Comparison of ENCODE assay signal across 8 cellular contexts in genomic region chr11:68146704-68147474, GRCh38. TPM values are rescaled to one million over a fixed set of nuclear protein-coding genes. Genes with fewer than 3 reads are reported as not detected.
DNase-seq lines count a peak whose midpoint lies in the region; ATAC-seq and TF ChIP-seq lines count a peak whose summit lies in the region.

No MANE protein-coding gene starts in this region.

- H3K27ac ChIP-seq in duodenal mucosa (ENCODE audit: low read depth, low read length) (peak overlapping the region; percentile 87), osteoblast (ENCODE audit: low read depth, low read length) (no peak overlapping the region)

- no peaks in the 10 kb centered on the region for H3K27me3 ChIP-seq in duodenal mucosa (ENCODE audit: control insufficient read depth in 1 of 2, insufficient read depth in 2 of 2, low read length in 2 of 2)
- no peaks in the 10 kb centered on the region for H3K27me3 ChIP-seq in osteoblast (ENCODE audit: insufficient read depth, low read length)

- H3K9me3 ChIP-seq in duodenal mucosa (ENCODE audit: control insufficient read depth in 1 of 2, low read length in 2 of 2) (no peaks in the 10 kb centered on the region), osteoblast (ENCODE audit: low read depth, low read length) (no peaks in the 10 kb centered on the region)

- H3K36me3 ChIP-seq in duodenal mucosa (ENCODE audit: control insufficient read depth in 1 of 2, insufficient read depth in 2 of 2, low read length in 2 of 2) (no peaks in the 10 kb centered on the region), osteoblast (ENCODE audit: insufficient read depth, low read length) (no peaks in the 10 kb centered on the region)

- H3K4me2 ChIP-seq in osteoblast (ENCODE audit: insufficient read depth, low read length) = no peak overlapping the region

- POLR2A ChIA-PET in T-cell (lab: Charles Lee) = no interaction called here

- H3K36me3 Mint-ChIP-seq in T-cell = no peaks in the 10 kb centered on the region

- H4K20me1 ChIP-seq in osteoblast (ENCODE audit: insufficient read depth, low read length) = no peaks in the 10 kb centered on the region

- H3K4me1 Mint-ChIP-seq in T-cell = peaks cover 4 to 6% (median 4%) of the 10 kb centered on the region in 3 donors

- H3K27ac Mint-ChIP-seq in T-cell = no peak overlapping the region

- ATAC-seq in T-cell (replicated peaks in 1 of 4) (no peak), HG03045 (IDR thresholded peaks at IDR 0.05; ENCODE audit: unreplicated experiment) (no peak), HG03565 (IDR thresholded peaks at IDR 0.05; ENCODE audit: unreplicated experiment) (no peak), GM18867 (IDR thresholded peaks at IDR 0.05; ENCODE audit: unreplicated experiment) (no peak)

- peak overlapping the region; percentile 56 for H2AFZ ChIP-seq in osteoblast (ENCODE audit: low read length)

- TF ChIP-seq CTCF in osteoblast (IDR thresholded peaks at IDR 0.05; ENCODE audit: extremely low read depth, low read depth, low read length) = no peak

- CTCF ChIA-PET in T-cell (lab: Charles Lee) = no interaction called here

- peak overlapping the region; percentile 63 to 68 for H3K9ac ChIP-seq in duodenal mucosa (ENCODE audit: low read depth in 1 of 2, low read length in 2 of 2)

- no peaks in the 10 kb centered on the region for H3K79me2 ChIP-seq in osteoblast (ENCODE audit: insufficient read depth, low read length)

- H3K4me3 ChIP-seq in duodenal mucosa (ENCODE audit: low read depth in 1 of 2, low read length in 2 of 2) (peak overlapping the region; percentile 16 to 19), osteoblast (ENCODE audit: insufficient read depth, low read length) (no peak overlapping the region)

- H3K4me1 ChIP-seq in duodenal mucosa (ENCODE audit: control insufficient read depth in 1 of 2, insufficient read depth in 2 of 2, low read length in 2 of 2) (peaks cover 34 to 44% of the 10 kb centered on the region in 2 donors), osteoblast (ENCODE audit: insufficient read depth, low read length) (no peaks in the 10 kb centered on the region)

- no peaks in the 10 kb centered on the region for H3K27me3 Mint-ChIP-seq in T-cell

- DNase-seq in EL = peak; percentile 50
- DNase-seq in NCI-H2196 treated with DMSO at 0.1 percent for 48 hours (lab: John Stamatoyannopoulos, UW; ENCODE audit: unreplicated experiment) = peak; percentile 92
- DNase-seq in osteoblast (ENCODE audit: insufficient read length, low spot score, missing footprints) = no peak
- DNase-seq in T-cell = no peak

- H3K4me3 Mint-ChIP-seq in T-cell = no peak overlapping the region

- no peaks in the 10 kb centered on the region for H3K9me3 Mint-ChIP-seq in T-cell

RNA-seq across cellular contexts. Expression of gene CHKA, which starts 25.7 kb away (rescaled TPM):
- total RNA-seq in osteoblast (26.5 and 29.0 TPM in 2 replicates), T-cell (10 to 100 TPM in 2 of 5 donors, 1 to 10 TPM in 3; 4.4 to 19.4 (median 7.6) TPM)

Comparison
In these comparisons a context has a peak if more than half of its experiments do, and no peak if none do; other contexts are left out.
1. DNase-seq: peak in EL (single experiment) and NCI-H2196 treated with DMSO at 0.1 percent for 48 hours (single experiment); none in osteoblast (single experiment) and T-cell (0 of 34).